Comparison of ENCODE assay signal across 15 cellular contexts in the genomic region with DNA sequence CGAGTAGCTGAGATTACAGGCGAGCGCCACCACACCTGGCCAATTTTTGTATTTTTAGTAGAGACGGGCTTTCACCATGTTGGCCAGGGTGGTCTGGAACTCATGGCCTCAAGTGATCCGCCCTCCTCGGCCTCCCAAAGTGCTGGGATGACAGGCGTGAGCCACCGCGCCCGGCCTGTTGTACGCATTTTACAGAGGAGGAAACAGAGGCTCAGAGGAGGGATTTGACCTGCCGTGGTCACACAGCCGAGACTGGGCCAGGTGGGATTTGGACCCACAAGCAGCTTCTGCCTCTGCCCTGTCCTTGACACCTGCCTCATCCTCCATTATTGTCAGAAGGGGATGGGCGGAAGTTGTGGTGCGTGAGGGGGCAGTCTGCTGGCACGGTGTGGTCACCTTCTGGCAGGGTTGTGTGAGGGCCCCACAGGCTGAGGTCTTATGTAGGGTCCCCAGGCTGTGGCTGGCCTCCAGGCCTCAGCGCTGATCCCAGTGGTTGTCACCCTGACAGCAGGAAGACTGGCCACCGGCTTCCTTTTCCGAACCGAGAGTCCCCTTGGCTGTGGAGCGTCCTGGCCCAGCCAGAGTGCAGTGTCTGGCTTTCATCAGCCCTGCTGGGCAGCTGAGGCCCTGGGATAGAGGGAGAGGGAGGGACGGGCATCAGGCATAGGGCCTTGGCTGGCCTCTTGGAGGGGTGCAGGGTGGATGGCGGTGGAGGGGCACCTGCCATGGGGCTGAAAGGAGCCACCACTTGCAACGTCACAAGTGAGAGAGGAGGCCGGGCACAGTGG. TPM values are rescaled to one million over a fixed set of nuclear protein-coding genes. Genes with fewer than 3 reads are reported as not detected.
DNase-seq lines count a peak whose midpoint lies in the region; ATAC-seq and TF ChIP-seq lines count a peak whose summit lies in the region.
"Had no signal": no experiment of that assay in that cellular context is flagged by ENCODE, and none has a peak within 500 bp of the region (broad histone marks: within the 10 kb centered on the region; RNA-seq: fewer than 3 reads in every experiment).

No MANE protein-coding gene starts in this region.

- DNase-seq in body of pancreas (peak in 1 of 4 donors; percentile 51), left ventricle myocardium superior (peak; percentile 77), prostate gland (ENCODE audit: low spot score) (no peak), uterus (no peak), T-cell (no peak)
- DNase-seq: activated CD8-positive, alpha-beta memory T cell treated with anti-CD3 and anti-CD28 coated beads, Interleukin-2, amount 50 U/mL, for 48 hours; activated naive CD8-positive, alpha-beta T cell treated with anti-CD3 and anti-CD28 coated beads, Interleukin-2, amount 10 ng/mL, durations not matched to agents 7 days and 5 days; GF-D8; KG1; NCI-H187 treated with DMSO at 0.1 percent for 48 hours; NCI-H774; stimulated activated CD4-positive, alpha-beta T cell treated with anti-CD3 and anti-CD28 coated beads, Interleukin-2, amount 100 ng/mL, for 24 hours had no signal

- H3K4me1 ChIP-seq in body of pancreas (peaks cover 95% of the 10 kb centered on the region), prostate gland (replicated peaks) (peaks cover 23% of the 10 kb centered on the region), uterus (peaks cover 12 to 66% of the 10 kb centered on the region in 2 donors)

- H3K27ac ChIP-seq in body of pancreas, result peak overlapping the region; percentile 91 to 96 (median 94)
- H3K27ac ChIP-seq in prostate gland, result peak overlapping the region; percentile 79 to 90
- peak overlapping the region; percentile 97 to 99 for H3K27ac ChIP-seq in uterus
- H3K27ac ChIP-seq: VCaP had no signal

- H3K4me3 Mint-ChIP-seq in T-cell, result no peak overlapping the region
- H3K4me3 Mint-ChIP-seq: activated naive CD8-positive, alpha-beta T cell treated with anti-CD3 and anti-CD28 coated beads, Interleukin-2, amount 10 ng/mL, durations not matched to agents 7 days and 5 days had no signal

- intact Hi-C loops in body of pancreas (cut with DNase I), result no loop called here
- intact Hi-C loops in left ventricle myocardium superior (cut with micrococcal nuclease), result no loop called here
- intact Hi-C loops in prostate gland (cut with DNase I), result no loop called here
- intact Hi-C loops in uterus (cut with DNase I; ENCODE audit: low total_unique reads), result no loop called here

- WGBS in body of pancreas, 2 donors, result 65 to 76% methylated on average over 14 to 25 of the region's 25 CpGs
- WGBS in prostate gland, result 74% methylated on average over 25 of the region's 25 CpGs

- TF ChIP-seq POLR2A in body of pancreas (IDR thresholded peaks at IDR 0.05) (no peak), prostate gland (IDR thresholded peaks at IDR 0.05) (no peak), uterus (IDR thresholded peaks at IDR 0.05) (no peak)

- H3K36me3 ChIP-seq in body of pancreas (replicated peaks in 1 of 2; ENCODE audit: insufficient read depth in 1 of 2, low read depth in 2 of 2), result peaks cover 0 to 10% of the 10 kb centered on the region in 2 donors
- H3K36me3 ChIP-seq in prostate gland, result no peaks in the 10 kb centered on the region
- H3K36me3 ChIP-seq in uterus, result no peaks in the 10 kb centered on the region

- TF ChIP-seq CTCF in body of pancreas (IDR thresholded peaks at IDR 0.05) (no peak), prostate gland (IDR thresholded peaks at IDR 0.05) (no peak), uterus (IDR thresholded peaks at IDR 0.05) (peak in 1 of 4 experiments; percentile 4)

- CTCF ChIA-PET in T-cell (lab: Charles Lee), result no interaction called here

- no peak overlapping the region for H3K4me3 ChIP-seq in body of pancreas
- no peak overlapping the region for H3K4me3 ChIP-seq in prostate gland
- no peak overlapping the region for H3K4me3 ChIP-seq in uterus

- no peak overlapping the region for H3K27ac Mint-ChIP-seq in T-cell
- H3K27ac Mint-ChIP-seq: activated naive CD8-positive, alpha-beta T cell treated with anti-CD3 and anti-CD28 coated beads, Interleukin-2, amount 10 ng/mL, durations not matched to agents 7 days and 5 days had no signal

- ATAC-seq in body of pancreas (no peak), left ventricle myocardium superior (peak; percentile 70), T-cell (replicated peaks in 1 of 4) (no peak), HG02884 (IDR thresholded peaks at IDR 0.05; ENCODE audit: unreplicated experiment) (no peak), HG03159 (IDR thresholded peaks at IDR 0.05; ENCODE audit: unreplicated experiment) (no peak)

- H3K36me3 Mint-ChIP-seq in T-cell, result peaks cover 15% of the 10 kb centered on the region
- H3K36me3 Mint-ChIP-seq: activated naive CD8-positive, alpha-beta T cell treated with anti-CD3 and anti-CD28 coated beads, Interleukin-2, amount 10 ng/mL, durations not matched to agents 7 days and 5 days had no signal

- H3K9me3 ChIP-seq in body of pancreas (no peaks in the 10 kb centered on the region), prostate gland (no peaks in the 10 kb centered on the region), uterus (no peaks in the 10 kb centered on the region)

- no peaks in the 10 kb centered on the region for H3K27me3 ChIP-seq in body of pancreas
- no peaks in the 10 kb centered on the region for H3K27me3 ChIP-seq in prostate gland (replicated peaks; ENCODE audit: insufficient read depth)
- H3K27me3 ChIP-seq in uterus, result no peaks in the 10 kb centered on the region

- POLR2A ChIA-PET in T-cell (lab: Charles Lee), result no interaction called here

- no peaks in the 10 kb centered on the region for H3K27me3 Mint-ChIP-seq in T-cell
- H3K27me3 Mint-ChIP-seq: activated naive CD8-positive, alpha-beta T cell treated with anti-CD3 and anti-CD28 coated beads, Interleukin-2, amount 10 ng/mL, durations not matched to agents 7 days and 5 days had no signal

- no peaks in the 10 kb centered on the region for H3K9me3 Mint-ChIP-seq in T-cell
- H3K9me3 Mint-ChIP-seq: activated naive CD8-positive, alpha-beta T cell treated with anti-CD3 and anti-CD28 coated beads, Interleukin-2, amount 10 ng/mL, durations not matched to agents 7 days and 5 days had no signal

- peaks cover 9 to 33% (median 19%) of the 10 kb centered on the region in 3 donors for H3K4me1 Mint-ChIP-seq in T-cell

RNA-seq across cellular contexts. Expression of gene NFIC, which starts 20.3 kb away (rescaled TPM):
- 100 to 1,000 TPM; 178 to 186 TPM for total RNA-seq in body of pancreas
- 178 TPM for total RNA-seq in left ventricle myocardium superior
- total RNA-seq in prostate gland, result 100 to 1,000 TPM; 160 to 168 TPM
- total RNA-seq in uterus, result 100 to 1,000 TPM in 2 of 4 donors, 10 to 100 TPM in 2; 18.5 to 361 (median 82.9) TPM
- total RNA-seq in T-cell, result 10 to 100 TPM; 27.1 to 41.7 (median 37.2) TPM
